5 cellular contexts compared by ENCODE assay signal in the genomic region with DNA sequence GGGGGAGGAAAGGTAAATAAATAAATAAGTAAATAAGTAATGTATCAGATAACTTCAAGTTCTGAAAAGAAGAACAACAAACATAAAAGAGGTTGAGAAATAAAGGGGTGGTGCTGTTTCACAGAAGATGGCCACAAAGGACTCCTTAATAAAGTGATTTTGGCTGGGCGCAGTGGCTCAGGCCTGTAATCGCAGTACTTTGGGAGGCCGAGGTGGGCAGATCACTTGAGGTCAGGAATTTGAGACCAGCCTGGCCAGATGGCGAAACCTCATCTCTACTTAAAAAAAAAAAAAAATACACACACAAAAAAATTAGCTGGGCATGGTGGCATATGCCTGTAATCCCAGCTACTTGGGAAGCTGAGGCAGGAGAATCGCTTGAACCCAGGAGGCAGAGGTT.
DNase-seq lines count a peak whose midpoint lies in the region; ATAC-seq and TF ChIP-seq lines count a peak whose summit lies in the region.
"Not testable (repeated sequence)": the region's sequence is repeated elsewhere in the genome, so short reads cannot be mapped to it uniquely, and the experiment has no call there.

No MANE protein-coding gene starts in this region.

- DNase-seq in DMS 273 (lab: John Stamatoyannopoulos, UW; ENCODE audit: unreplicated experiment) (peak; percentile 9), NCI-H2171 treated with DMSO at 0.1 percent for 48 hours (lab: John Stamatoyannopoulos, UW) (peak; percentile 36), NCI-H82 (lab: John Stamatoyannopoulos, UW) (peak; percentile 10), WERI-Rb-1 (peak; percentile 50)
- DNase-seq in sciatic nerve (ENCODE audit: low spot score): not testable (repeated sequence)

- not testable (repeated sequence) for TF ChIP-seq CTCF in WERI-Rb-1 (IDR thresholded peaks at IDR 0.05; ENCODE audit: low read depth, low read length)

- not testable (repeated sequence) for H3K4me3 ChIP-seq in WERI-Rb-1 (ENCODE audit: low read depth, low read length)

- peak; percentile 61 for ATAC-seq in sciatic nerve

- H3K27ac ChIP-seq in WERI-Rb-1: not testable (repeated sequence)

- not testable (repeated sequence) for H3K27me3 ChIP-seq in WERI-Rb-1 (ENCODE audit: insufficient read depth, low read depth, severe bottlenecking)

- not testable (repeated sequence) for H3K9me3 ChIP-seq in WERI-Rb-1 (ENCODE audit: severe bottlenecking)

- intact Hi-C loops in sciatic nerve (cut with DNase I): not testable (repeated sequence)

- not testable (repeated sequence) for H3K36me3 ChIP-seq in WERI-Rb-1
